9 cellular contexts compared by ENCODE assay signal in the genomic region with DNA sequence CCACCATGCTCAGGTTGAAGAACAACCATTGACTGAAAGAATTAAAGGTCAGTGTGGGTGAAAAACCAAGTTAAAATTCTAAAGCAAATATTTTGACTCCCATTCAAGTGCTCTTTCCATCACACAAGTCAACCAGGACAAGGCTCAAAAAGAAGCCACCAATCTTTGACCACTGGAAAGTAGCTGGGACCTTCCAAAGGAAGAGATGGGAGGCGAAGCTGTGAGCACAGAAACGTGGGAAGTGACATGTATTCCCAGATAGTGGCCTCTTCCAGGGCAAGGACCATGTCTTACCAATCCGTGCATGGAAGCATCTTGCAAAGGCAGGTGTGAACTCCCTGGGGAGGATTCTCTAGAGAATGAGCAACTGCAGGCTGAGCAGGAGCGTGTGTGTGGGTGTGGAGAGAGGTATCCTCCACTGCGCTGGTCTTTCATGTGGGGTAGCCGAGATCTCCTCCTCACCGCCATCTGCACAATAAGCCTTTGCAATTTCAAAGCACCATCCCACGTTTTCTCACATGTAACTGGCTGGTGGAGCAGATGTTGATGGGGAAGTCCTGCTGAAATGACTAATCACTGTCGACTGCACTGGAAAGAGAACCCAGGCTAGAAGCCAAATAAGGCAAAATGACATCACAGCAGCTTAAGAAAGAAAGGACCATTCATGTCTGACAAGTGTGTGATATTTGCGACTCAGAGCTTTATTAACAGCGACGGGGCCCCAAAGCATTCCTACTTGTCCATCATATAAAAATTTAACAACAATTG.
DNase-seq lines count a peak whose midpoint lies in the region; ATAC-seq, FAIRE-seq and TF ChIP-seq lines count a peak whose summit lies in the region.
"Had no signal": no experiment of that assay in that cellular context is flagged by ENCODE, and none has a peak within 500 bp of the region (broad histone marks: within the 10 kb centered on the region; RNA-seq: fewer than 3 reads in every experiment).

No MANE protein-coding gene starts in this region.

- no peaks in the 10 kb centered on the region for H3K36me3 Mint-ChIP-seq in activated CD4-positive, alpha-beta memory T cell treated with anti-CD3 and anti-CD28 coated beads, Interleukin-2, amount 10 ng/mL, durations not matched to agents 7 days and 5 days (ENCODE audit: low read depth)
- no peaks in the 10 kb centered on the region for H3K36me3 Mint-ChIP-seq in nephron progenitor cell (ENCODE audit: low read depth)

- no peak overlapping the region for H3K4me3 ChIP-seq in keratinocyte (ENCODE audit: control insufficient read depth in 2 of 3, extremely low read depth in 1 of 3, insufficient read depth in 2 of 3, low read depth in 1 of 3, low read length in 3 of 3)

- no peaks in the 10 kb centered on the region for H3K9me3 ChIP-seq in keratinocyte (ENCODE audit: control insufficient read depth, low read depth, low read length)

- dilution Hi-C loops in keratinocyte (cut with MboI; ENCODE audit: extremely low pct_ligation_motif_present, low sequenced_read_pairs): no loop called here

- no peaks in the 10 kb centered on the region for H3K36me3 ChIP-seq in keratinocyte (ENCODE audit: control insufficient read depth in 2 of 2, extremely low read depth in 1 of 2, insufficient read depth in 2 of 2, low read length in 2 of 2)

- no peaks in the 10 kb centered on the region for H3K27me3 ChIP-seq in keratinocyte (ENCODE audit: control insufficient read depth, extremely low read depth, insufficient read depth, low read length)

- no peak for TF ChIP-seq CTCF in keratinocyte (optimal IDR thresholded peaks at IDR 0.05 in 1 of 3, IDR thresholded peaks at IDR 0.05 in 1 of 3, conservative IDR thresholded peaks at IDR 0.05 in 1 of 3; ENCODE audit: extremely low read depth in 1 of 3, insufficient read depth in 2 of 3, low read length in 3 of 3)
- TF ChIP-seq CTCF in nephron progenitor cell (IDR thresholded peaks at IDR 0.05): no peak

- H3K4me2 ChIP-seq in keratinocyte (ENCODE audit: control insufficient read depth, extremely low read depth, insufficient read depth, low read depth, low read length): no peak overlapping the region

- H3K27ac Mint-ChIP-seq in activated CD4-positive, alpha-beta memory T cell treated with anti-CD3 and anti-CD28 coated beads, Interleukin-2, amount 10 ng/mL, durations not matched to agents 7 days and 5 days: no peak overlapping the region
- H3K27ac Mint-ChIP-seq in nephron progenitor cell: no peak overlapping the region

- H3K9me3 Mint-ChIP-seq in activated CD4-positive, alpha-beta memory T cell treated with anti-CD3 and anti-CD28 coated beads, Interleukin-2, amount 10 ng/mL, durations not matched to agents 7 days and 5 days: no peaks in the 10 kb centered on the region
- peaks cover 12% of the 10 kb centered on the region for H3K9me3 Mint-ChIP-seq in nephron progenitor cell

- H3K79me2 ChIP-seq in keratinocyte (ENCODE audit: control insufficient read depth, insufficient read depth, low read length): no peaks in the 10 kb centered on the region

- H3K27ac ChIP-seq in keratinocyte (ENCODE audit: control insufficient read depth, insufficient read depth, low read length): no peak overlapping the region

- CTCF ChIA-PET in activated CD4-positive, alpha-beta memory T cell treated with anti-CD3 and anti-CD28 coated beads, Interleukin-2, amount 10 ng/mL, durations not matched to agents 7 days and 5 days (lab: Charles Lee): no interaction called here

- H3K9ac ChIP-seq in keratinocyte (ENCODE audit: control insufficient read depth, extremely low read depth, insufficient read depth, low read length): no peak overlapping the region

- ATAC-seq in GM21360 (IDR thresholded peaks at IDR 0.05; ENCODE audit: unreplicated experiment) (peak; percentile 94), HG03558 (IDR thresholded peaks at IDR 0.05; ENCODE audit: extremely low read depth, unreplicated experiment) (peak; percentile 71)

- peaks cover 16% of the 10 kb centered on the region for H3K4me1 ChIP-seq in keratinocyte (ENCODE audit: control insufficient read depth, extremely low read depth, insufficient read depth, low read length)

- H3K9me1 ChIP-seq in keratinocyte (ENCODE audit: control insufficient read depth, extremely low read depth, insufficient read depth, low read length): no peaks in the 10 kb centered on the region

- peaks cover 19% of the 10 kb centered on the region for H3K27me3 Mint-ChIP-seq in activated CD4-positive, alpha-beta memory T cell treated with anti-CD3 and anti-CD28 coated beads, Interleukin-2, amount 10 ng/mL, durations not matched to agents 7 days and 5 days
- H3K27me3 Mint-ChIP-seq in nephron progenitor cell (ENCODE audit: low read depth, poor library complexity): peaks cover 15% of the 10 kb centered on the region

- POLR2A ChIA-PET in activated CD4-positive, alpha-beta memory T cell treated with anti-CD3 and anti-CD28 coated beads, Interleukin-2, amount 10 ng/mL, durations not matched to agents 7 days and 5 days (lab: Charles Lee): no interaction called here

- H3K4me1 Mint-ChIP-seq in activated CD4-positive, alpha-beta memory T cell treated with anti-CD3 and anti-CD28 coated beads, Interleukin-2, amount 10 ng/mL, durations not matched to agents 7 days and 5 days: no peaks in the 10 kb centered on the region
- H3K4me1 Mint-ChIP-seq in nephron progenitor cell: peaks cover 21% of the 10 kb centered on the region

- H3K4me3 Mint-ChIP-seq in activated CD4-positive, alpha-beta memory T cell treated with anti-CD3 and anti-CD28 coated beads, Interleukin-2, amount 10 ng/mL, durations not matched to agents 7 days and 5 days: no peak overlapping the region
- no peak overlapping the region for H3K4me3 Mint-ChIP-seq in nephron progenitor cell

- H2AFZ ChIP-seq in keratinocyte (ENCODE audit: control insufficient read depth, low read length): no peak overlapping the region

- DNase-seq in ELR (ENCODE audit: low read depth) (peak; percentile 36), keratinocyte (ENCODE audit: low read depth, low spot score) (peak; percentile 17), HPDE6-E6E7 (ENCODE audit: extremely low spot score) (no peak), nephron progenitor cell (no peak), GOT3 (lab: John Stamatoyannopoulos, UW) (no peak)
- DNase-seq in activated CD4-positive, alpha-beta memory T cell treated with anti-CD3 and anti-CD28 coated beads, Interleukin-2, amount 10 ng/mL, durations not matched to agents 7 days and 5 days: peak; percentile 18

- no peak for FAIRE-seq in keratinocyte (lab: Jason Lieb, UNC)
- FAIRE-seq: frontal cortex had no signal

- H4K20me1 ChIP-seq in keratinocyte (ENCODE audit: control insufficient read depth, extremely low read depth, insufficient read depth, low read length): no peaks in the 10 kb centered on the region

Comparison
In these comparisons a context has a peak if more than half of its experiments do, and no peak if none do; other contexts are left out.
1. DNase-seq: peak in ELR (single experiment), activated CD4-positive, alpha-beta memory T cell treated with anti-CD3 and anti-CD28 coated beads, Interleukin-2, amount 10 ng/mL, durations not matched to agents 7 days and 5 days (single experiment) and keratinocyte (single experiment); none in HPDE6-E6E7 (single experiment), nephron progenitor cell (single experiment) and GOT3 (single experiment).